Comparison of ENCODE assay signal across 9 cellular contexts in genomic region chr11:116993599-116993998, GRCh38.
DNase-seq lines count a peak whose midpoint lies in the region; ATAC-seq and TF ChIP-seq lines count a peak whose summit lies in the region.
"Had no signal": no experiment of that assay in that cellular context is flagged by ENCODE, and none has a peak within 500 bp of the region (broad histone marks: within the 10 kb centered on the region; RNA-seq: fewer than 3 reads in every experiment).

No MANE protein-coding gene starts in this region.

- no peaks in the 10 kb centered on the region for H3K9me3 ChIP-seq in CD4-positive, alpha-beta T cell (ENCODE audit: control insufficient read depth, low read length)
- H3K9me3 ChIP-seq in naive thymus-derived CD4-positive, alpha-beta T cell (ENCODE audit: control insufficient read depth in 2 of 3, low read length in 3 of 3): no peaks in the 10 kb centered on the region
- H3K9me3 ChIP-seq in stomach: no peaks in the 10 kb centered on the region

- H3K36me3 ChIP-seq in naive thymus-derived CD4-positive, alpha-beta T cell (ENCODE audit: control insufficient read depth in 2 of 3, insufficient read depth in 3 of 3, low read length in 3 of 3): no peaks in the 10 kb centered on the region
- no peaks in the 10 kb centered on the region for H3K36me3 ChIP-seq in stomach

- H3K4me1 Mint-ChIP-seq in CD4-positive, alpha-beta T cell (ENCODE audit: low read depth): peaks cover 66% of the 10 kb centered on the region
- peaks cover 24% of the 10 kb centered on the region for H3K4me1 Mint-ChIP-seq in chondrocyte (ENCODE audit: low read depth)
- peaks cover 33 to 79% (median 64%) of the 10 kb centered on the region in 7 donors for H3K4me1 Mint-ChIP-seq in naive thymus-derived CD4-positive, alpha-beta T cell
- peaks cover 21% of the 10 kb centered on the region for H3K4me1 Mint-ChIP-seq in activated CD4-positive, alpha-beta memory T cell treated with anti-CD3 and anti-CD28 coated beads, Interleukin-2, amount 10 ng/mL, durations not matched to agents 7 days and 5 days

- H3K4me3 ChIP-seq in naive thymus-derived CD4-positive, alpha-beta T cell (ENCODE audit: low read length): no peak overlapping the region
- H3K4me3 ChIP-seq in stomach: no peak overlapping the region

- peak overlapping the region; percentile 73 for H3K27ac Mint-ChIP-seq in CD4-positive, alpha-beta T cell
- peak overlapping the region; percentile 45 for H3K27ac Mint-ChIP-seq in chondrocyte (ENCODE audit: unreplicated experiment)
- peak overlapping the region; percentile 61 to 98 (median 92) for H3K27ac Mint-ChIP-seq in naive thymus-derived CD4-positive, alpha-beta T cell
- no peak overlapping the region for H3K27ac Mint-ChIP-seq in activated CD4-positive, alpha-beta memory T cell treated with anti-CD3 and anti-CD28 coated beads, Interleukin-2, amount 10 ng/mL, durations not matched to agents 7 days and 5 days

- H3K9me3 Mint-ChIP-seq in CD4-positive, alpha-beta T cell: no peaks in the 10 kb centered on the region
- no peaks in the 10 kb centered on the region for H3K9me3 Mint-ChIP-seq in chondrocyte (ENCODE audit: low read depth)
- peaks cover 0 to 4% (median 0%) of the 10 kb centered on the region in 11 donors for H3K9me3 Mint-ChIP-seq in naive thymus-derived CD4-positive, alpha-beta T cell
- no peaks in the 10 kb centered on the region for H3K9me3 Mint-ChIP-seq in activated CD4-positive, alpha-beta memory T cell treated with anti-CD3 and anti-CD28 coated beads, Interleukin-2, amount 10 ng/mL, durations not matched to agents 7 days and 5 days

- peak overlapping the region; percentile 47 for H3K4me3 Mint-ChIP-seq in CD4-positive, alpha-beta T cell
- H3K4me3 Mint-ChIP-seq in chondrocyte (ENCODE audit: unreplicated experiment): no peak overlapping the region
- H3K4me3 Mint-ChIP-seq in naive thymus-derived CD4-positive, alpha-beta T cell: peak overlapping the region; percentile 23 to 81 (median 64)
- no peak overlapping the region for H3K4me3 Mint-ChIP-seq in activated CD4-positive, alpha-beta memory T cell treated with anti-CD3 and anti-CD28 coated beads, Interleukin-2, amount 10 ng/mL, durations not matched to agents 7 days and 5 days

- no peak for TF ChIP-seq CTCF in CD4-positive, alpha-beta T cell (IDR thresholded peaks at IDR 0.05)
- no peak for TF ChIP-seq CTCF in chondrocyte (IDR thresholded peaks at IDR 0.05)
- no peak for TF ChIP-seq CTCF in stomach (IDR thresholded peaks at IDR 0.05)

- H3K27me3 Mint-ChIP-seq in CD4-positive, alpha-beta T cell: no peaks in the 10 kb centered on the region
- H3K27me3 Mint-ChIP-seq in chondrocyte (ENCODE audit: low read depth): no peaks in the 10 kb centered on the region
- H3K27me3 Mint-ChIP-seq in naive thymus-derived CD4-positive, alpha-beta T cell: no peaks in the 10 kb centered on the region
- no peaks in the 10 kb centered on the region for H3K27me3 Mint-ChIP-seq in activated CD4-positive, alpha-beta memory T cell treated with anti-CD3 and anti-CD28 coated beads, Interleukin-2, amount 10 ng/mL, durations not matched to agents 7 days and 5 days

- ATAC-seq in CD4-positive, alpha-beta T cell (ENCODE audit: poor library complexity): peak; percentile 74
- ATAC-seq in naive thymus-derived CD4-positive, alpha-beta T cell: peak; percentile 84

- WGBS in stomach, 5 donors: 51 to 70% (median 61%) methylated on average over 6 of the region's 6 CpGs

- H3K36me3 Mint-ChIP-seq in CD4-positive, alpha-beta T cell (ENCODE audit: low read depth): peaks cover 3% of the 10 kb centered on the region
- H3K36me3 Mint-ChIP-seq in chondrocyte (ENCODE audit: low read depth): no peaks in the 10 kb centered on the region
- peaks cover 0 to 9% (median 5%) of the 10 kb centered on the region in 5 donors for H3K36me3 Mint-ChIP-seq in naive thymus-derived CD4-positive, alpha-beta T cell
- peaks cover 8% of the 10 kb centered on the region for H3K36me3 Mint-ChIP-seq in activated CD4-positive, alpha-beta memory T cell treated with anti-CD3 and anti-CD28 coated beads, Interleukin-2, amount 10 ng/mL, durations not matched to agents 7 days and 5 days (ENCODE audit: low read depth)

- H3K4me1 ChIP-seq in naive thymus-derived CD4-positive, alpha-beta T cell (ENCODE audit: control insufficient read depth in 2 of 2, insufficient read depth in 2 of 2, low read length in 2 of 2): peaks cover 5 to 14% of the 10 kb centered on the region in 2 donors
- H3K4me1 ChIP-seq in stomach: peaks cover 8 to 63% (median 29%) of the 10 kb centered on the region in 4 donors

- H3K27ac ChIP-seq in CD4-positive, alpha-beta T cell (ENCODE audit: low read depth, low read length): no peak overlapping the region
- peak overlapping the region; percentile 61 for H3K27ac ChIP-seq in naive thymus-derived CD4-positive, alpha-beta T cell (ENCODE audit: low read depth, low read length)
- H3K27ac ChIP-seq in stomach: no peak overlapping the region

- H3K27me3 ChIP-seq in CD4-positive, alpha-beta T cell (ENCODE audit: control insufficient read depth, insufficient read depth, low read length): no peaks in the 10 kb centered on the region
- no peaks in the 10 kb centered on the region for H3K27me3 ChIP-seq in naive thymus-derived CD4-positive, alpha-beta T cell (ENCODE audit: control insufficient read depth in 2 of 2, insufficient read depth in 2 of 2, low read length in 2 of 2)
- no peaks in the 10 kb centered on the region for H3K27me3 ChIP-seq in stomach

- CTCF ChIA-PET in CD4-positive, alpha-beta T cell (lab: Charles Lee): interaction anchor here (1.6 kb wide), 1 partner anchor 64 kb away, joined by 3 read pairs; no protein-coding TSS in a partner anchor
- CTCF ChIA-PET in naive thymus-derived CD4-positive, alpha-beta T cell (lab: Charles Lee): interaction anchor here (0.6 to 0.7 kb wide), 2 partner anchors 44 to 52 kb away, joined by 3 read pairs; no protein-coding TSS in a partner anchor
- CTCF ChIA-PET in activated CD4-positive, alpha-beta memory T cell treated with anti-CD3 and anti-CD28 coated beads, Interleukin-2, amount 10 ng/mL, durations not matched to agents 7 days and 5 days (lab: Charles Lee): interaction anchor here (1.0 kb wide), 1 partner anchor 9 kb away, joined by 3 read pairs; no protein-coding TSS in a partner anchor

- POLR2A ChIA-PET in CD4-positive, alpha-beta T cell (lab: Charles Lee): interaction anchor here (1.0 to 1.3 kb wide), 4 partner anchors 22 to 68 kb away, joined by 3 to 5 read pairs (median 4); no protein-coding TSS in a partner anchor
- POLR2A ChIA-PET in naive thymus-derived CD4-positive, alpha-beta T cell (lab: Charles Lee): interaction anchor here (0.6 kb wide), 1 partner anchor 51 kb away, joined by 3 read pairs; no protein-coding TSS in a partner anchor
- POLR2A ChIA-PET in activated CD4-positive, alpha-beta memory T cell treated with anti-CD3 and anti-CD28 coated beads, Interleukin-2, amount 10 ng/mL, durations not matched to agents 7 days and 5 days (lab: Charles Lee): interaction anchor here (1.2 kb wide), 1 partner anchor 63 kb away, joined by 3 read pairs; no protein-coding TSS in a partner anchor

- TF ChIP-seq EP300 in stomach (IDR thresholded peaks at IDR 0.05): no peak

- intact Hi-C loops in CD4-positive, alpha-beta T cell (cut with DNase I, micrococcal nuclease): loop anchor here in 1 of 2 experiments (5.0 kb wide), 1 partner anchor 66 kb away; no protein-coding TSS in a partner anchor
- intact Hi-C loops in naive thymus-derived CD4-positive, alpha-beta T cell (cut with micrococcal nuclease): loop anchor here in 1 of 2 donors (1.0 kb wide), 2 partner anchors 62 to 105 kb away; partner anchors contain the start of gene SIK3
- intact Hi-C loops in stomach (cut with DNase I; ENCODE audit: low total_unique reads): no loop called here

- peak in 5 of 10 experiments; percentile 4 to 30 (median 18) for DNase-seq in CD4-positive, alpha-beta T cell
- DNase-seq in NAMALWA (ENCODE audit: low spot score) (peak; percentile 73), chondrocyte (ENCODE audit: low spot score) (no peak), stomach (no peak), NCI-H1417 treated with DMSO at 0.1 percent for 48 hours (lab: John Stamatoyannopoulos, UW) (no peak), NCI-H524 treated with DMSO at 0.1 percent for 48 hours (lab: John Stamatoyannopoulos, UW) (no peak)
- DNase-seq in naive thymus-derived CD4-positive, alpha-beta T cell: peak in 7 of 9 donors; percentile 46 to 76 (median 70)
- no peak for DNase-seq in activated CD4-positive, alpha-beta memory T cell treated with anti-CD3 and anti-CD28 coated beads, Interleukin-2, amount 10 ng/mL, durations not matched to agents 7 days and 5 days
- DNase-seq: activated effector memory CD4-positive, alpha-beta T cell treated with anti-CD3 and anti-CD28 coated beads, Interleukin-2, amount 50 U/mL, for 16 hours had no signal

- no peak for TF ChIP-seq POLR2A in stomach (IDR thresholded peaks at IDR 0.05)

Comparison
In these comparisons a context has a peak if more than half of its experiments do, and no peak if none do; other contexts are left out.
1. DNase-seq: peak in NAMALWA (single experiment) and naive thymus-derived CD4-positive, alpha-beta T cell (7 of 9); none in chondrocyte (single experiment), stomach (single experiment), activated CD4-positive, alpha-beta memory T cell treated with anti-CD3 and anti-CD28 coated beads, Interleukin-2, amount 10 ng/mL, durations not matched to agents 7 days and 5 days (single experiment), NCI-H1417 treated with DMSO at 0.1 percent for 48 hours (single experiment) and NCI-H524 treated with DMSO at 0.1 percent for 48 hours (single experiment).
2. H3K4me3 Mint-ChIP-seq: peak in CD4-positive, alpha-beta T cell (single experiment) and naive thymus-derived CD4-positive, alpha-beta T cell (10 of 10); none in chondrocyte (single experiment) and activated CD4-positive, alpha-beta memory T cell treated with anti-CD3 and anti-CD28 coated beads, Interleukin-2, amount 10 ng/mL, durations not matched to agents 7 days and 5 days (single experiment).